9 cellular contexts compared by ENCODE assay signal in the genomic region with DNA sequence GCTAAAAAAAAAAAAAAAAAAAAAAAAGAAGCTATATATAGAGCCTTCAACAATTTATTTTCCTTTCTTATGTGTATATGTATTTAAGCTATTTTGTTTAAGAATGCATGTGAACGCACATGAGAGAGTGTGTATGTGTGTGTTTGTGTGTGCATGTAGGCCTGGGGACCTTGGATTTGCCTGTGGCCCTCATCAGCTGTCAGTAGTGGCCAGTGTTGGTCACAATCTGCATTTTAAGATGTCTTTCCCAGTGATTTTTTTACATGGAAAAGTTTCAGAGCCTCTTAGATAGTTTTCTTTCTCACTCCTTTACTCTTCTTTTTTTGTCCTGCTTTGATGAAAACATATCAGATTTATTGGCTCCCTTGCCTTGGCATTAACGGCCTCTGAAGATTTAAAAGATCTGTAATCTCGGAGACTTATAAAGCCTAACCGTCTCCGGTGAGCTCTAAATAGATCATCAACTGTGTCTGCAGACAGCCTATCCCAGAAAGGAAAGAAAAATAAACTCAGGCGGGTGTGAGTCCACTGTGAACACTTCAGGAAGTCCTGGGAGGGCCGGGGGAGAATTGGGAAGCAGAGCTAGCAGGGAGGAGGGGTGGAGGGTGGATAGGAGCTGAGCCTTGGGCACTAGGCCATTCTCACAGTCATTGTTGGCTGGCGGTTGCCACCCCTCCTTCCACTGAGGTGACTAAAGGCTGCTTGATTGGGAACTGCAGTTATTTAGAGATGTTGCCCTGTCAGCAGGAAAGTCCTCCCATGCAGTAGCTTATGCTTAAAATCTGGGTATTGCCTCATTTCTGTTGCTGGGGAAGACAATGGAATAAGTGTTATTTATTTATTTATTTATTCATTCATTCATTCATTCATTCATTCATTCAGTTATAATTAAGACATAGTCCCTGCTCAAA.
DNase-seq lines count a peak whose midpoint lies in the region; ATAC-seq and TF ChIP-seq lines count a peak whose summit lies in the region.
"Had no signal": no experiment of that assay in that cellular context is flagged by ENCODE, and none has a peak within 500 bp of the region (broad histone marks: within the 10 kb centered on the region; RNA-seq: fewer than 3 reads in every experiment).

No MANE protein-coding gene starts in this region.

- H3K9me3 ChIP-seq in adipocyte (ENCODE audit: control insufficient read depth, low read length) = no peaks in the 10 kb centered on the region
- no peaks in the 10 kb centered on the region for H3K9me3 ChIP-seq in gastroesophageal sphincter

- peak; percentile 99 for ATAC-seq in gastroesophageal sphincter
- no peak for ATAC-seq in natural killer cell

- no peaks in the 10 kb centered on the region for H3K27me3 Mint-ChIP-seq in osteocyte (ENCODE audit: unreplicated experiment)
- no peaks in the 10 kb centered on the region for H3K27me3 Mint-ChIP-seq in natural killer cell (ENCODE audit: low read depth in 2 of 2)
- H3K27me3 Mint-ChIP-seq: CD4-positive, alpha-beta T cell had no signal

- H3K27ac Mint-ChIP-seq in osteocyte (ENCODE audit: unreplicated experiment) (peak overlapping the region; percentile 93), natural killer cell (no peak overlapping the region)
- H3K27ac Mint-ChIP-seq: CD4-positive, alpha-beta T cell had no signal

- TF ChIP-seq EP300 in gastroesophageal sphincter (IDR thresholded peaks at IDR 0.05) = no peak

- no peaks in the 10 kb centered on the region for H3K9me3 Mint-ChIP-seq in osteocyte (ENCODE audit: unreplicated experiment)
- no peaks in the 10 kb centered on the region for H3K9me3 Mint-ChIP-seq in natural killer cell
- H3K9me3 Mint-ChIP-seq: CD4-positive, alpha-beta T cell had no signal

- H3K4me1 ChIP-seq in adipocyte (ENCODE audit: control insufficient read depth, insufficient read depth, low read length) (peaks cover 24% of the 10 kb centered on the region), gastroesophageal sphincter (peaks cover 0 to 46% (median 9%) of the 10 kb centered on the region in 3 donors)

- H3K4me3 Mint-ChIP-seq in osteocyte (ENCODE audit: unreplicated experiment) (peak overlapping the region; percentile 62), natural killer cell (no peak overlapping the region)
- H3K4me3 Mint-ChIP-seq: CD4-positive, alpha-beta T cell had no signal

- WGBS in gastroesophageal sphincter (ENCODE audit: low coverage in 1 of 2), 2 donors = 8 to 25% methylated on average over 7 of the region's 8 CpGs

- peaks cover 21% of the 10 kb centered on the region for H3K4me1 Mint-ChIP-seq in osteocyte (ENCODE audit: unreplicated experiment)
- peaks cover 7 to 26% of the 10 kb centered on the region in 2 donors for H3K4me1 Mint-ChIP-seq in natural killer cell

- H3K9ac ChIP-seq in adipocyte (ENCODE audit: low read length) = peak overlapping the region; percentile 83

- TF ChIP-seq CTCF in gastroesophageal sphincter (IDR thresholded peaks at IDR 0.05) (peak in 1 of 4 experiments; percentile 5), osteocyte (IDR thresholded peaks at IDR 0.05) (peak; percentile 37), natural killer cell (IDR thresholded peaks at IDR 0.05) (no peak)

- H3K36me3 Mint-ChIP-seq in osteocyte (ENCODE audit: unreplicated experiment) = peaks cover 11% of the 10 kb centered on the region
- no peaks in the 10 kb centered on the region for H3K36me3 Mint-ChIP-seq in natural killer cell

- H3K36me3 ChIP-seq in adipocyte (ENCODE audit: control insufficient read depth, insufficient read depth, low read length, severe bottlenecking) (no peaks in the 10 kb centered on the region), gastroesophageal sphincter (peaks cover 0 to 5% of the 10 kb centered on the region in 2 donors)

- no peak for TF ChIP-seq POLR2A in gastroesophageal sphincter (IDR thresholded peaks at IDR 0.05)

- DNase-seq in AG08395 (ENCODE audit: low spot score) = peak; percentile 97
- DNase-seq in adipocyte (ENCODE audit: low read depth) = peak; percentile 80
- peak; percentile 86 for DNase-seq in osteocyte (ENCODE audit: extremely low spot score, unreplicated experiment)
- DNase-seq in natural killer cell = no peak
- no peak for DNase-seq in epidermal melanocyte (ENCODE audit: insufficient read length, low spot score)
- no peak for DNase-seq in NK-92 (lab: John Stamatoyannopoulos, UW; ENCODE audit: unreplicated experiment)
- DNase-seq in NCI-H748 (lab: John Stamatoyannopoulos, UW; ENCODE audit: unreplicated experiment) = no peak
- DNase-seq: CD4-positive, alpha-beta T cell had no signal

- peak overlapping the region; percentile 69 to 78 (median 73) for H3K27ac ChIP-seq in gastroesophageal sphincter

- intact Hi-C loops in natural killer cell (cut with micrococcal nuclease) = no loop called here

- H3K4me3 ChIP-seq in adipocyte (ENCODE audit: low read length) (peak overlapping the region; percentile 62), gastroesophageal sphincter (peak overlapping the region in 1 of 2 donors; percentile 11)

- no peaks in the 10 kb centered on the region for H3K27me3 ChIP-seq in adipocyte (replicated peaks; ENCODE audit: control insufficient read depth, insufficient read depth, low read length)
- no peaks in the 10 kb centered on the region for H3K27me3 ChIP-seq in gastroesophageal sphincter

Comparison
In these comparisons a context has a peak if more than half of its experiments do, and no peak if none do; other contexts are left out.
1. DNase-seq: peak in AG08395 (single experiment), adipocyte (single experiment) and osteocyte (single experiment); none in natural killer cell (single experiment), epidermal melanocyte (single experiment), NK-92 (single experiment) and NCI-H748 (single experiment).